In genomic region chr19:662207-662961, GRCh38 we compare ENCODE assay signal across 8 cellular contexts. TPM values are rescaled to one million over a fixed set of nuclear protein-coding genes. Genes with fewer than 3 reads are reported as not detected.
DNase-seq lines count a peak whose midpoint lies in the region; ATAC-seq and TF ChIP-seq lines count a peak whose summit lies in the region.

No MANE protein-coding gene starts in this region.

- in situ Hi-C loops in gastrocnemius medialis (cut with MboI; ENCODE audit: low sequenced_read_pairs in 4 of 4): loop anchor here in 1 of 4 donors (10.0 kb wide), 1 partner anchor 72 kb away; no protein-coding TSS in a partner anchor

- no peak overlapping the region for H3T11ph ChIP-seq in H9 (ENCODE audit: low read length)

- DNase-seq in EL: peak; percentile 41
- no peak for DNase-seq in H9
- DNase-seq in OCI-LY7 (ENCODE audit: low spot score): peak; percentile 82
- peak; percentile 68 for DNase-seq in activated effector memory CD4-positive, alpha-beta T cell treated with Interleukin-2 at 50 U/mL for 16 hours
- DNase-seq in heart left ventricle: peak in 3 of 5 donors; percentile 47 to 72 (median 50)
- DNase-seq in gastrocnemius medialis: no peak
- no peak for DNase-seq in GOT3 (lab: John Stamatoyannopoulos, UW)
- no peak for DNase-seq in retina

- H3K27ac ChIP-seq in H9 (ENCODE audit: insufficient read length, low read depth, low read length): no peak overlapping the region
- peak overlapping the region; percentile 81 for H3K27ac ChIP-seq in OCI-LY7 (ENCODE audit: low read depth, low read length, poor library complexity, severe bottlenecking)
- H3K27ac ChIP-seq in heart left ventricle: peak overlapping the region; percentile 25 to 94 (median 90)
- peak overlapping the region; percentile 78 to 93 (median 90) for H3K27ac ChIP-seq in gastrocnemius medialis

- H4K20me1 ChIP-seq in H9 (ENCODE audit: control insufficient read depth, insufficient read depth, insufficient read length) (peaks cover 8% of the 10 kb centered on the region), OCI-LY7 (ENCODE audit: insufficient read depth, low read length) (peaks cover 19% of the 10 kb centered on the region)

- peak overlapping the region; percentile 71 for H3K14ac ChIP-seq in H9 (ENCODE audit: insufficient read depth, low read length)

- H4K91ac ChIP-seq in H9 (ENCODE audit: insufficient read length, low read depth, low read length): no peak overlapping the region

- H2BK15ac ChIP-seq in H9 (ENCODE audit: low read depth, low read length): no peak overlapping the region

- WGBS in H9 (ENCODE audit: extremely low coverage, insufficient read length, low lambda C conversion rate): no CpG with 5 or more reads among the region's 81 CpGs
- WGBS in heart left ventricle, 4 donors: 0 to 1% (median 1%) methylated on average over 26 to 81 of the region's 81 CpGs

- H3K79me1 ChIP-seq in H9 (ENCODE audit: insufficient read depth, low read depth, low read length, poor library complexity, severe bottlenecking): peaks cover 2% of the 10 kb centered on the region

- no peaks in the 10 kb centered on the region for H3K9me3 ChIP-seq in H9 (ENCODE audit: control insufficient read depth, low read depth, low read length)
- H3K9me3 ChIP-seq in OCI-LY7 (ENCODE audit: low read length): no peaks in the 10 kb centered on the region
- no peaks in the 10 kb centered on the region for H3K9me3 ChIP-seq in heart left ventricle
- H3K9me3 ChIP-seq in gastrocnemius medialis: no peaks in the 10 kb centered on the region

- H2BK20ac ChIP-seq in H9 (ENCODE audit: low read depth, low read length, poor library complexity, severe bottlenecking): no peak overlapping the region

- BruUV-seq in OCI-LY7 (replicated peaks; lab: Mats Ljungman, UMichigan): no TSS peak

- no peak overlapping the region for H3K23ac ChIP-seq in H9 (ENCODE audit: insufficient read length, low read depth, low read length)

- H3K4me2 ChIP-seq in H9 (ENCODE audit: insufficient read depth, insufficient read length, low read length) (peak overlapping the region; percentile 69), OCI-LY7 (ENCODE audit: low read length) (peak overlapping the region; percentile 100)

- H3K27me3 ChIP-seq in H9 (ENCODE audit: insufficient read depth, low read length) (no peaks in the 10 kb centered on the region), heart left ventricle (no peaks in the 10 kb centered on the region), gastrocnemius medialis (no peaks in the 10 kb centered on the region)

- H3K9me2 ChIP-seq in OCI-LY7 (ENCODE audit: insufficient read depth, low read length): no peaks in the 10 kb centered on the region

- H3K4me3 ChIP-seq in OCI-LY7 (ENCODE audit: low read depth, low read length, poor library complexity, severe bottlenecking) (peak overlapping the region; percentile 100), heart left ventricle (peak overlapping the region; percentile 76 to 100 (median 96)), gastrocnemius medialis (peak overlapping the region; percentile 88 to 97 (median 91))

- no peak overlapping the region for H3K4ac ChIP-seq in H9 (ENCODE audit: low read depth, low read length)

- no peak overlapping the region for H4K5ac ChIP-seq in H9 (ENCODE audit: insufficient read length, low read depth, low read length)

- peaks cover 7% of the 10 kb centered on the region for H3K23me2 ChIP-seq in H9 (ENCODE audit: insufficient read length, low read depth, low read length, poor library complexity, severe bottlenecking)

- peaks cover 13 to 18% of the 10 kb centered on the region in 2 experiments for H3K4me1 Mint-ChIP-seq in H9

- H2BK120ac ChIP-seq in H9 (ENCODE audit: low read depth, low read length, poor library complexity, severe bottlenecking): no peak overlapping the region

- no peak for TF ChIP-seq POLR2A in heart left ventricle (IDR thresholded peaks at IDR 0.05)
- TF ChIP-seq POLR2A in gastrocnemius medialis (IDR thresholded peaks at IDR 0.05): peak in 1 of 2 donors; percentile 15

- H3K36me3 ChIP-seq in OCI-LY7 (ENCODE audit: insufficient read depth, low read length): peaks cover 45% of the 10 kb centered on the region
- H3K36me3 ChIP-seq in heart left ventricle: peaks cover 0 to 9% (median 0%) of the 10 kb centered on the region in 9 donors
- no peaks in the 10 kb centered on the region for H3K36me3 ChIP-seq in gastrocnemius medialis

- H3K27me3 Mint-ChIP-seq in H9 (ENCODE audit: low read depth): peaks cover 19% of the 10 kb centered on the region

- intact Hi-C loops in OCI-LY7 (cut with micrococcal nuclease; ENCODE audit: unreplicated experiment) (loop anchor here (2.0 to 5.0 kb wide), 2 partner anchors 90 to 134 kb away; partner anchors contain the start of genes BSG and PTBP1), heart left ventricle (cut with DNase I) (loop anchor here in 2 of 10 donors (2.0 to 5.0 kb wide), 3 partner anchors 70 to 250 kb away; partner anchors contain the start of genes BSG (in 1 of the 2) and R3HDM4 (in 1 of the 2)), gastrocnemius medialis (cut with DNase I; ENCODE audit: low total_unique reads) (loop anchor here (2.0 to 10.0 kb wide), 3 partner anchors 90 to 262 kb away; partner anchors contain the start of genes ARID3A, BSG and PTBP1)

- H3K4me1 ChIP-seq in H9 (ENCODE audit: insufficient read depth, low read length) (no peaks in the 10 kb centered on the region; the same call in 1 of the 2 replicates), OCI-LY7 (ENCODE audit: insufficient read depth, low read length, poor library complexity, severe bottlenecking) (peaks cover 44% of the 10 kb centered on the region), heart left ventricle (peaks cover 22 to 69% (median 63%) of the 10 kb centered on the region in 12 donors), gastrocnemius medialis (peaks cover 28 to 65% of the 10 kb centered on the region in 2 donors)

- H3K79me2 ChIP-seq in H9 (ENCODE audit: insufficient read depth, low read length) (peaks cover 49% of the 10 kb centered on the region; the same call in 1 of the 2 replicates), OCI-LY7 (ENCODE audit: insufficient read depth, low read depth, low read length) (peaks cover 61% of the 10 kb centered on the region)

- CTCF ChIA-PET in OCI-LY7 (lab: Charles Lee; ENCODE audit: unreplicated experiment): interaction anchor here (0.6 kb wide), 1 partner anchor 119 kb away, joined by 3 read pairs; no protein-coding TSS in a partner anchor

- no peak overlapping the region for H2AFZ ChIP-seq in H9 (ENCODE audit: low read length)
- no peak overlapping the region for H2AFZ ChIP-seq in OCI-LY7 (ENCODE audit: low read length)

- H3K27ac Mint-ChIP-seq in H9: peak overlapping the region in 1 of 3 experiments; percentile 53; a peak in 1 of 7 replicates

- no peak overlapping the region for H3K18ac ChIP-seq in H9 (ENCODE audit: insufficient read length, low read depth, low read length)

- TF ChIP-seq CTCF in H9 (conservative IDR thresholded peaks at IDR 0.05) (no peak), OCI-LY7 (conservative IDR thresholded peaks at IDR 0.05; ENCODE audit: low read length) (no peak), heart left ventricle (IDR thresholded peaks at IDR 0.05) (no peak), gastrocnemius medialis (IDR thresholded peaks at IDR 0.05 in 4 of 5, conservative IDR thresholded peaks at IDR 0.05 in 1 of 5) (no peak)

- POLR2A ChIA-PET in OCI-LY7 (lab: Charles Lee): no interaction called here

- H2BK5ac ChIP-seq in H9 (ENCODE audit: insufficient read length, low read length): no peak overlapping the region

- H3K9ac ChIP-seq in H9 (ENCODE audit: extremely low read depth, insufficient read length, low read length): peak overlapping the region; percentile 73

- H3K36me3 Mint-ChIP-seq in H9 (ENCODE audit: insufficient read depth in 1 of 3, low read depth in 3 of 3): peaks cover 0 to 2% (median 0%) of the 10 kb centered on the region in 3 experiments; a peak in 3 of 7 replicates

- no peak overlapping the region for H2AK5ac ChIP-seq in H9 (ENCODE audit: insufficient read length, low read length)

- peak overlapping the region; percentile 76 to 85 for H3K4me3 Mint-ChIP-seq in H9

- no peak overlapping the region for H2BK12ac ChIP-seq in H9 (ENCODE audit: insufficient read length, low read depth, low read length)

- ATAC-seq in heart left ventricle: peak in 1 of 4 donors; percentile 16
- ATAC-seq in gastrocnemius medialis: peak in 1 of 2 donors; percentile 8

- no peak overlapping the region for H3K56ac ChIP-seq in H9 (ENCODE audit: insufficient read length, low read depth, low read length)

- H4K8ac ChIP-seq in H9 (replicated peaks; ENCODE audit: insufficient read length, low read depth, low read length): no peak overlapping the region

- H3K9me3 Mint-ChIP-seq in H9: peaks cover 4 to 7% of the 10 kb centered on the region in 2 experiments; a peak in 3 of 5 replicates

RNA-seq across cellular contexts. Expression of gene RNF126, which starts 0.6 kb away (rescaled TPM):
- 78.0 and 81.9 TPM in 2 replicates for total RNA-seq in H9 (2021)
- 85.8 and 98.6 TPM in 2 replicates for total RNA-seq in OCI-LY7 (2014; rRNA removed; shearing (Covaris generic))
- total RNA-seq in OCI-LY7 (2022): 104 and 106 TPM in 2 replicates
- total RNA-seq in heart left ventricle: 100 to 1,000 TPM in 1 of 9 donors, 10 to 100 TPM in 8; 21.6 to 105 (median 29.4) TPM
- 10 to 100 TPM; 23.5 to 45.2 TPM for polyA plus RNA-seq in heart left ventricle
- total RNA-seq in gastrocnemius medialis: 100 to 1,000 TPM in 3 of 4 donors, 10 to 100 TPM in 1; 72.3 to 148 (median 129) TPM

RNA-seq across cellular contexts. Expression of gene FSTL3, which starts 13.8 kb away (rescaled TPM):
- total RNA-seq in H9 (2021): 6.8 and 9.1 TPM in 2 replicates
- 3.4 and 5.7 TPM in 2 replicates for total RNA-seq in OCI-LY7 (2014; rRNA removed; shearing (Covaris generic))
- total RNA-seq in OCI-LY7 (2022): 6.5 and 7.3 TPM in 2 replicates
- total RNA-seq in heart left ventricle: 100 to 1,000 TPM in 4 of 9 donors, 10 to 100 TPM in 5; 41.7 to 347 (median 99.9) TPM
- 100 to 1,000 TPM; 131 to 376 TPM for polyA plus RNA-seq in heart left ventricle
- total RNA-seq in gastrocnemius medialis: 10 to 100 TPM in 3 of 4 donors, 1 to 10 TPM in 1; 7.5 to 20.1 (median 15.9) TPM

RNA-seq across cellular contexts. Expression of gene FGF22, which starts 22.7 kb away (rescaled TPM):
- 0.72 and 0.99 TPM in 2 replicates for total RNA-seq in H9 (2021)
- 0.21 TPM in 1 of 2 replicates, not detected in the other for total RNA-seq in OCI-LY7 (2014; rRNA removed; shearing (Covaris generic))
- 0.48 and 0.53 TPM in 2 replicates for total RNA-seq in OCI-LY7 (2022)
- under 1 TPM in 3 of 9 donors, not detected in 6; 0.16 to 0.36 (median 0.20) TPM for total RNA-seq in heart left ventricle
- under 1 TPM; 0.07 to 0.11 TPM for polyA plus RNA-seq in heart left ventricle
- not detected for total RNA-seq in gastrocnemius medialis

RNA-seq across cellular contexts. Expression of gene POLRMT, which starts 29.0 kb away (rescaled TPM):
- total RNA-seq in H9 (2021) (101 and 104 TPM in 2 replicates), OCI-LY7 (2022) (70.7 and 74.6 TPM in 2 replicates), heart left ventricle (10 to 100 TPM; 32.0 to 78.0 (median 41.5) TPM), gastrocnemius medialis (10 to 100 TPM; 43.9 to 83.4 (median 73.8) TPM)
- total RNA-seq in OCI-LY7 (2014; rRNA removed; shearing (Covaris generic)): 50.0 and 65.5 TPM in 2 replicates
- polyA plus RNA-seq in heart left ventricle: 10 to 100 TPM; 38.8 to 75.2 TPM

RNA-seq across cellular contexts. Expression of gene PRSS57, which starts 32.9 kb away (rescaled TPM):
- total RNA-seq in H9 (2021) (0.22 TPM in 1 of 2 replicates, not detected in the other), OCI-LY7 (2022) (not detected in 2 replicates), heart left ventricle (not detected), gastrocnemius medialis (not detected)
- not detected in 2 replicates for total RNA-seq in OCI-LY7 (2014; rRNA removed; shearing (Covaris generic))
- polyA plus RNA-seq in heart left ventricle: not detected

Comparison
In these comparisons a context has a peak if more than half of its experiments do, and no peak if none do; other contexts are left out.
1. DNase-seq: peak in EL (single experiment), OCI-LY7 (single experiment), activated effector memory CD4-positive, alpha-beta T cell treated with Interleukin-2 at 50 U/mL for 16 hours (single experiment) and heart left ventricle (3 of 5); none in H9 (single experiment), gastrocnemius medialis (0 of 2), GOT3 (single experiment) and retina (single experiment).
2. Peak in every context shown above with its lines, with median percentiles within 50 percentile points of each other: H3K4me3 ChIP-seq.